ENCODE assay signal across 11 cellular contexts in the genomic region with DNA sequence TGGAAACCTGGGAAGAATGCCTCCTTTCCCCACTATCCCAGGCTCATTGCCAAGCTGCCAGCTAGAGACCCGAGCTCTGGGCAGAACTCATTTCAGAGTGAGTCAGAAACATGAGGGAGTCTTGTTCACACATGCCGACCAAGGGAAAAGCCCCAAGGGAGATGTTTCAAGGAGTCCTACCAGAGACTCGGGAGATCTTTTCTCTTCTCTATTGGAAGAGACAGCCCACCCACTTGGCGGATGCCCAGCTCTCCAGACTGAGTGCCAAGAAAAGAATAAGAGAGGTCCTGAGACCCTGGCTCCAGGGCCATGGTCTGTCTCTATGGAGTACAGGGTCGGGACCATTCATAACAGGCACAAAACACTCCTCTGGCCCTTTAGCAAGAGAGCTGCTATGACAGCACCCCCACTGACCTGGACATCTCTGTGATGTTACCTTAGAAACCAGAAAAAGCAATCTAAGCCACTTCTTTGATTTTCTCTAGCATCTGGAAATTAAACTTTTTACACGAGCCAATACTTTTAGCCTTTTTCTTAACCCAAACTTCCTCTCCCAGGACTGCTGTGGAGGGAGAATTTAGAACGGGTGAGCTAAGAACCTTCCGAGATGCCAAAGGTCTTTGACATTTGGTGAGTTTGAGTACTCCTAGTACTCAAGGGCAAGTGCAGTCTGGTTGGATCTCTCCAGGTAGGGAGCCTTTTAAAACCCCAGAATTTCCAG. TPM values are rescaled to one million over a fixed set of nuclear protein-coding genes. Genes with fewer than 3 reads are reported as not detected.
A peak's percentile ranks its signal among the peaks of the same experiment; 100 is the strongest.
DNase-seq lines count a peak whose midpoint lies in the region; TF ChIP-seq lines count a peak whose summit lies in the region.
"Had no signal": no experiment of that assay in that cellular context is flagged by ENCODE, and none has a peak within 500 bp of the region (broad histone marks: within the 10 kb centered on the region; RNA-seq: fewer than 3 reads in every experiment).

No MANE protein-coding gene starts in this region.

- in situ Hi-C loops in astrocyte of the cerebellum (cut with HindIII; ENCODE audit: low sequenced_read_pairs): no loop called here

- H3K4me1 Mint-ChIP-seq in CD4-positive, alpha-beta memory T cell: no peaks in the 10 kb centered on the region
- H3K4me1 Mint-ChIP-seq in activated T-helper 2 cell treated with anti-CD3 and anti-CD28 coated beads, Interferon-gamma antibody, Interleukin-2, Interleukin-4, amounts not matched to agents 10 μg/mL and 5 μg/mL and 100 μg/mL, durations not matched to agents 14 hours and 24 hours and 36 hours (ENCODE audit: low read depth): no peaks in the 10 kb centered on the region

- H3K9me3 Mint-ChIP-seq in CD4-positive, alpha-beta memory T cell: peaks cover 0 to 3% (median 0%) of the 10 kb centered on the region in 8 donors
- H3K9me3 Mint-ChIP-seq in activated T-helper 2 cell treated with anti-CD3 and anti-CD28 coated beads, Interferon-gamma antibody, Interleukin-2, Interleukin-4, amounts not matched to agents 10 μg/mL and 5 μg/mL and 100 μg/mL, durations not matched to agents 14 hours and 24 hours and 36 hours: no peaks in the 10 kb centered on the region

- H3K36me3 Mint-ChIP-seq in CD4-positive, alpha-beta memory T cell: no peaks in the 10 kb centered on the region
- no peaks in the 10 kb centered on the region for H3K36me3 Mint-ChIP-seq in activated T-helper 2 cell treated with anti-CD3 and anti-CD28 coated beads, Interferon-gamma antibody, Interleukin-2, Interleukin-4, amounts not matched to agents 10 μg/mL and 5 μg/mL and 100 μg/mL, durations not matched to agents 14 hours and 24 hours and 36 hours (ENCODE audit: low read depth)
- H3K36me3 Mint-ChIP-seq: mesothelial cell of epicardium had no signal

- POLR2A ChIA-PET in CD4-positive, alpha-beta memory T cell (lab: Charles Lee; ENCODE audit: partially characterized antibody): no interaction called here

- H3K4me3 ChIP-seq in HFF-Myc (replicated peaks; ENCODE audit: low read depth, low read length): no peak overlapping the region
- no peak overlapping the region for H3K4me3 ChIP-seq in astrocyte of the cerebellum (ENCODE audit: low read depth, low read length)
- H3K4me3 ChIP-seq in tibial artery: no peak overlapping the region
- no peak overlapping the region for H3K4me3 ChIP-seq in CD4-positive, alpha-beta memory T cell (ENCODE audit: low read length in 2 of 2)

- CTCF ChIA-PET in CD4-positive, alpha-beta memory T cell (lab: Charles Lee; ENCODE audit: partially characterized antibody): no interaction called here

- H3K27ac Mint-ChIP-seq in CD4-positive, alpha-beta memory T cell: no peak overlapping the region
- H3K27ac Mint-ChIP-seq in activated T-helper 2 cell treated with anti-CD3 and anti-CD28 coated beads, Interferon-gamma antibody, Interleukin-2, Interleukin-4, amounts not matched to agents 10 μg/mL and 5 μg/mL and 100 μg/mL, durations not matched to agents 14 hours and 24 hours and 36 hours: no peak overlapping the region
- H3K27ac Mint-ChIP-seq: mesothelial cell of epicardium had no signal

- peak overlapping the region; percentile 54 to 71 for H3K27ac ChIP-seq in tibial artery
- no peak overlapping the region for H3K27ac ChIP-seq in CD4-positive, alpha-beta memory T cell (ENCODE audit: low read depth, low read length)
- H3K27ac ChIP-seq: VCaP had no signal

- H3K27me3 Mint-ChIP-seq in CD4-positive, alpha-beta memory T cell: peaks cover 5 to 11% of the 10 kb centered on the region in 2 donors
- H3K27me3 Mint-ChIP-seq in activated T-helper 2 cell treated with anti-CD3 and anti-CD28 coated beads, Interferon-gamma antibody, Interleukin-2, Interleukin-4, amounts not matched to agents 10 μg/mL and 5 μg/mL and 100 μg/mL, durations not matched to agents 14 hours and 24 hours and 36 hours (ENCODE audit: low read depth): peaks cover 3% of the 10 kb centered on the region

- H3K36me3 ChIP-seq in tibial artery: no peaks in the 10 kb centered on the region
- H3K36me3 ChIP-seq in CD4-positive, alpha-beta memory T cell (ENCODE audit: insufficient read depth, low read length): no peaks in the 10 kb centered on the region

- DNase-seq in HFF-Myc (ENCODE audit: extremely low read depth, low read depth) (peak; percentile 61), astrocyte of the cerebellum (ENCODE audit: low read depth) (peak; percentile 92), hepatic stellate cell (ENCODE audit: low spot score) (peak; percentile 92), tibial artery (peak; percentile 68 to 91), NCI-H1048 (lab: John Stamatoyannopoulos, UW) (no peak)
- no peak for DNase-seq in CD4-positive, alpha-beta memory T cell
- no peak for DNase-seq in activated T-helper 2 cell treated with anti-CD3 and anti-CD28 coated beads, Interferon-gamma antibody, Interleukin-2, Interleukin-4, amounts not matched to agents 10 μg/mL and 5 μg/mL and 100 μg/mL, durations not matched to agents 14 hours and 24 hours and 36 hours (ENCODE audit: low spot score)
- DNase-seq: central memory CD4-positive, alpha-beta T cell; MV-4-11 had no signal

- intact Hi-C loops in tibial artery (cut with DNase I; ENCODE audit: low total_unique reads): no loop called here
- intact Hi-C loops in CD4-positive, alpha-beta memory T cell (cut with micrococcal nuclease): no loop called here
- intact Hi-C loops in activated T-helper 2 cell treated with anti-CD3 and anti-CD28 coated beads, Interferon-gamma antibody, Interleukin-2, Interleukin-4, amounts not matched to agents 10 μg/mL and 5 μg/mL and 100 μg/mL, durations not matched to agents 14 hours and 24 hours and 36 hours (cut with micrococcal nuclease): no loop called here

- no peak overlapping the region for H3K4me3 Mint-ChIP-seq in CD4-positive, alpha-beta memory T cell
- no peak overlapping the region for H3K4me3 Mint-ChIP-seq in activated T-helper 2 cell treated with anti-CD3 and anti-CD28 coated beads, Interferon-gamma antibody, Interleukin-2, Interleukin-4, amounts not matched to agents 10 μg/mL and 5 μg/mL and 100 μg/mL, durations not matched to agents 14 hours and 24 hours and 36 hours (ENCODE audit: low read depth)
- H3K4me3 Mint-ChIP-seq: mesothelial cell of epicardium had no signal

- H3K9me3 ChIP-seq in tibial artery: no peaks in the 10 kb centered on the region
- no peaks in the 10 kb centered on the region for H3K9me3 ChIP-seq in CD4-positive, alpha-beta memory T cell (ENCODE audit: control insufficient read depth in 1 of 2, low read length in 2 of 2)

- TF ChIP-seq CTCF in HFF-Myc (IDR thresholded peaks at IDR 0.05; ENCODE audit: low read depth, low read length, missing control alignments) (no peak), astrocyte of the cerebellum (IDR thresholded peaks at IDR 0.05; ENCODE audit: low read depth, low read length, missing control alignments) (no peak), tibial artery (IDR thresholded peaks at IDR 0.05) (no peak)

- no peaks in the 10 kb centered on the region for H3K27me3 ChIP-seq in tibial artery
- no peaks in the 10 kb centered on the region for H3K27me3 ChIP-seq in CD4-positive, alpha-beta memory T cell (ENCODE audit: insufficient read depth, low read length)

- peaks cover 0 to 46% (median 30%) of the 10 kb centered on the region in 4 donors for H3K4me1 ChIP-seq in tibial artery
- H3K4me1 ChIP-seq in CD4-positive, alpha-beta memory T cell (ENCODE audit: insufficient read depth, low read length): no peaks in the 10 kb centered on the region

RNA-seq across cellular contexts. Expression of gene IGFBP5, which starts 18.5 kb away (rescaled TPM):
- under 1 TPM in 1 of 2 experiments, not detected in 1; 0.23 TPM for total RNA-seq in CD4-positive, alpha-beta memory T cell
- not detected for polyA plus RNA-seq in CD4-positive, alpha-beta memory T cell
- not detected in 2 replicates for total RNA-seq in activated T-helper 2 cell treated with anti-CD3 and anti-CD28 coated beads, Interferon-gamma antibody, Interleukin-2, Interleukin-4, amounts not matched to agents 10 μg/mL and 5 μg/mL and 100 μg/mL, durations not matched to agents 14 hours and 24 hours and 36 hours

Comparison
In these comparisons a context has a peak if more than half of its experiments do, and no peak if none do; other contexts are left out.
1. DNase-seq: peak in HFF-Myc (single experiment), astrocyte of the cerebellum (single experiment), hepatic stellate cell (single experiment) and tibial artery (2 of 2); none in CD4-positive, alpha-beta memory T cell (0 of 5), activated T-helper 2 cell treated with anti-CD3 and anti-CD28 coated beads, Interferon-gamma antibody, Interleukin-2, Interleukin-4, amounts not matched to agents 10 μg/mL and 5 μg/mL and 100 μg/mL, durations not matched to agents 14 hours and 24 hours and 36 hours (single experiment) and NCI-H1048 (single experiment).